Comparison of ENCODE assay signal across 39 cellular contexts in the genomic region with DNA sequence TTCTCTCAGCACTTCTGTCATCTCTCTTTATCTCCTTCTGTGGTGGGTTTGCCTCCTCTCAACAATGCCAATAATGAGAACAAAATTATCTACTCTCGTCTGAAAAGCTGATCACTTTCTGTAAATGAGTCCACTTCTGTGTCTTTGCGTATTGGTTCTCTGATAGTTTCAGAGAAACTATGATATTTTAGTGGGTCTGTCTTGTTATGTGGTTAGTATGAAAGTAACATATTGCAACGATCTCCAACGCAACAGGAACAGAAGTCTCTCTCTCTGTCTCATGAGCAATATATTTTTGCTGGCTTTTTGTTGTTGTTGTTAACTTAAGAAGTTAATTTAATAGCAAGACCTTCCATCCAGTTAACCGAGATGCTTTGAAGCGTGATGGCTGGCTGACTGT. TPM values are rescaled to one million over a fixed set of nuclear protein-coding genes. Genes with fewer than 3 reads are reported as not detected.
"Had no signal": no experiment of that assay in that cellular context is flagged by ENCODE, and none has a peak within 500 bp of the region (broad histone marks: within the 10 kb centered on the region; RNA-seq: fewer than 3 reads in every experiment).

No MANE protein-coding gene starts in this region.

- H3K27me3 Mint-ChIP-seq: activated naive CD4-positive, alpha-beta T cell treated with anti-CD3 and anti-CD28 coated beads, Interleukin-2, amount 10 ng/mL, durations not matched to agents 7 days and 5 days; activated naive CD4-positive, alpha-beta T cell treated with anti-CD3 and anti-CD28 coated beads, Interleukin-2, amount 50 U/mL, for 24 hours; activated naive CD8-positive, alpha-beta T cell; activated naive CD8-positive, alpha-beta T cell treated with anti-CD3 and anti-CD28 coated beads for 36 hours; activated naive CD8-positive, alpha-beta T cell treated with anti-CD3 and anti-CD28 coated beads, Interleukin-2, amount 10 ng/mL, durations not matched to agents 7 days and 5 days; activated naive CD8-positive, alpha-beta T cell treated with anti-CD3 and anti-CD28 coated beads, Interleukin-2, amount 50 U/mL, for 24 hours; activated T-helper 17 cell treated with anti-CD3 and anti-CD28 coated beads, Interleukin-2, amount 50 U/mL, for 72 hours; brain; central memory CD8-positive, alpha-beta T cell had no signal

- H3K27ac ChIP-seq: adrenal gland, ascending aorta, body of pancreas, brain microvascular endothelial cell, breast epithelium, cardiac muscle cell had no signal

- H3K27ac Mint-ChIP-seq: activated naive CD4-positive, alpha-beta T cell treated with anti-CD3 and anti-CD28 coated beads for 36 hours; activated naive CD4-positive, alpha-beta T cell treated with anti-CD3 and anti-CD28 coated beads, Interleukin-2, amount 10 ng/mL, durations not matched to agents 7 days and 5 days; activated naive CD4-positive, alpha-beta T cell treated with anti-CD3 and anti-CD28 coated beads, Interleukin-2, amount 50 U/mL, for 24 hours; activated naive CD4-positive, alpha-beta T cell treated with anti-CD3 and anti-CD28 coated beads, Interleukin-2, amount 50 U/mL, for 72 hours; activated naive CD8-positive, alpha-beta T cell; activated naive CD8-positive, alpha-beta T cell treated with anti-CD3 and anti-CD28 coated beads for 36 hours; activated naive CD8-positive, alpha-beta T cell treated with anti-CD3 and anti-CD28 coated beads, Interleukin-2, amount 10 ng/mL, durations not matched to agents 7 days and 5 days; activated naive CD8-positive, alpha-beta T cell treated with anti-CD3 and anti-CD28 coated beads, Interleukin-2, amount 50 U/mL, for 24 hours; activated T-cell treated with anti-CD3 and anti-CD28 coated beads, Interleukin-2, amount 50 U/mL, for 72 hours; activated T-helper 1 cell treated with anti-CD3 and anti-CD28 coated beads, Interleukin-12 subunit alpha, Interleukin-12 subunit beta, Interleukin-2, Interleukin-4 antibody, amounts not matched to agents 30 ng/mL and 10 ng/mL and 1 ng/mL, durations not matched to agents 14 hours and 24 hours and 36 hours; activated T-helper 17 cell treated with anti-CD3 and anti-CD28 coated beads, Interleukin-2, amount 50 U/mL, for 72 hours; activated T-helper 2 cell treated with anti-CD3 and anti-CD28 coated beads, Interferon-gamma antibody, Interleukin-2, Interleukin-4, amounts not matched to agents 10 μg/mL and 5 μg/mL and 100 μg/mL, durations not matched to agents 14 hours and 24 hours and 36 hours; brain had no signal

- DNase-seq: activated effector memory CD4-positive, alpha-beta T cell treated with anti-CD3 and anti-CD28 coated beads, Interleukin-2, amount 50 U/mL, for 16 hours; activated effector memory CD4-positive, alpha-beta T cell treated with Interleukin-2 at 50 U/mL for 16 hours; activated gamma-delta T cell; activated gamma-delta T cell treated with Interleukin-2 at 50 U/mL for 16 hours; activated naive CD4-positive, alpha-beta T cell; activated naive CD4-positive, alpha-beta T cell treated with anti-CD3 and anti-CD28 coated beads for 36 hours; activated naive CD4-positive, alpha-beta T cell treated with anti-CD3 and anti-CD28 coated beads, Interleukin-2, amount 10 ng/mL, durations not matched to agents 7 days and 5 days; activated naive CD4-positive, alpha-beta T cell treated with anti-CD3 and anti-CD28 coated beads, Interleukin-2, amount 50 U/mL, for 16 hours; activated naive CD4-positive, alpha-beta T cell treated with Interleukin-2 at 50 U/mL for 16 hours; activated naive CD8-positive, alpha-beta T cell treated with anti-CD3 and anti-CD28 coated beads for 36 hours; activated naive CD8-positive, alpha-beta T cell treated with anti-CD3 and anti-CD28 coated beads, Interleukin-2, amount 10 ng/mL, durations not matched to agents 7 days and 5 days; activated naive CD8-positive, alpha-beta T cell treated with anti-CD3 and anti-CD28 coated beads, Interleukin-2, amount 50 U/mL, for 24 hours; activated T-cell treated with anti-CD3 and anti-CD28 coated beads, Interleukin-2, amount 50 U/mL, for 4 hours; activated T-cell treated with anti-CD3 and anti-CD28 coated beads, Interleukin-2, amount 50 U/mL, for 48 hours; activated T-cell treated with anti-CD3 and anti-CD28 coated beads, Interleukin-2, amount 50 U/mL, for 72 hours; adrenal gland; amniotic stem cell; amygdala; anterior cingulate cortex; aorta; body of pancreas; brain microvascular endothelial cell; caudate nucleus; central memory CD4-positive, alpha-beta T cell; cerebellar nuclear complex had no signal

- H3K4me3 Mint-ChIP-seq: activated naive CD4-positive, alpha-beta T cell treated with anti-CD3 and anti-CD28 coated beads for 36 hours; activated naive CD4-positive, alpha-beta T cell treated with anti-CD3 and anti-CD28 coated beads, Interleukin-2, amount 10 ng/mL, durations not matched to agents 7 days and 5 days; activated naive CD4-positive, alpha-beta T cell treated with anti-CD3 and anti-CD28 coated beads, Interleukin-2, amount 50 U/mL, for 24 hours; activated naive CD8-positive, alpha-beta T cell; activated naive CD8-positive, alpha-beta T cell treated with anti-CD3 and anti-CD28 coated beads for 36 hours; activated naive CD8-positive, alpha-beta T cell treated with anti-CD3 and anti-CD28 coated beads, Interleukin-2, amount 10 ng/mL, durations not matched to agents 7 days and 5 days; activated naive CD8-positive, alpha-beta T cell treated with anti-CD3 and anti-CD28 coated beads, Interleukin-2, amount 50 U/mL, for 24 hours; activated T-cell treated with anti-CD3 and anti-CD28 coated beads, Interleukin-2, amount 50 U/mL, for 4 hours; activated T-cell treated with anti-CD3 and anti-CD28 coated beads, Interleukin-2, amount 50 U/mL, for 72 hours; activated T-helper 1 cell treated with anti-CD3 and anti-CD28 coated beads, Interleukin-12 subunit alpha, Interleukin-12 subunit beta, Interleukin-2, Interleukin-4 antibody, amounts not matched to agents 30 ng/mL and 10 ng/mL and 1 ng/mL, durations not matched to agents 14 hours and 24 hours and 36 hours; activated T-helper 17 cell treated with anti-CD3 and anti-CD28 coated beads, Interleukin-2, amount 50 U/mL, for 72 hours; brain; central memory CD8-positive, alpha-beta T cell had no signal

- H3K36me3 ChIP-seq: adrenal gland, ascending aorta, brain microvascular endothelial cell, breast epithelium, cardiac muscle cell had no signal

- H3K4me3 ChIP-seq: adrenal gland, ascending aorta, body of pancreas, breast epithelium, cardiac muscle cell had no signal

- H3K4me1 ChIP-seq: adrenal gland, ascending aorta, body of pancreas, breast epithelium had no signal

- H3K4me1 Mint-ChIP-seq: activated naive CD4-positive, alpha-beta T cell treated with anti-CD3 and anti-CD28 coated beads, Interleukin-2, amount 10 ng/mL, durations not matched to agents 7 days and 5 days; activated naive CD4-positive, alpha-beta T cell treated with anti-CD3 and anti-CD28 coated beads, Interleukin-2, amount 50 U/mL, for 24 hours; activated naive CD8-positive, alpha-beta T cell treated with anti-CD3 and anti-CD28 coated beads for 36 hours; activated naive CD8-positive, alpha-beta T cell treated with anti-CD3 and anti-CD28 coated beads, Interleukin-2, amount 10 ng/mL, durations not matched to agents 7 days and 5 days; activated naive CD8-positive, alpha-beta T cell treated with anti-CD3 and anti-CD28 coated beads, Interleukin-2, amount 50 U/mL, for 24 hours; activated T-helper 17 cell treated with anti-CD3 and anti-CD28 coated beads, Interleukin-2, amount 50 U/mL, for 72 hours; brain; central memory CD8-positive, alpha-beta T cell had no signal

- ATAC-seq: activated naive CD4-positive, alpha-beta T cell treated with anti-CD3 and anti-CD28 coated beads, Interleukin-2, amount 50 U/mL, for 72 hours; activated naive CD8-positive, alpha-beta T cell treated with anti-CD3 and anti-CD28 coated beads, Interleukin-2, amount 50 U/mL, for 24 hours; activated T-cell treated with anti-CD3 and anti-CD28 coated beads, Interleukin-2, amount 50 U/mL, for 4 hours; activated T-cell treated with anti-CD3 and anti-CD28 coated beads, Interleukin-2, amount 50 U/mL, for 72 hours; activated T-helper 17 cell treated with anti-CD3 and anti-CD28 coated beads, Interleukin-2, amount 50 U/mL, for 72 hours; body of pancreas had no signal

- H3K36me3 Mint-ChIP-seq: activated naive CD4-positive, alpha-beta T cell treated with anti-CD3 and anti-CD28 coated beads, Interleukin-2, amount 10 ng/mL, durations not matched to agents 7 days and 5 days; activated naive CD4-positive, alpha-beta T cell treated with anti-CD3 and anti-CD28 coated beads, Interleukin-2, amount 50 U/mL, for 24 hours; activated naive CD8-positive, alpha-beta T cell; activated naive CD8-positive, alpha-beta T cell treated with anti-CD3 and anti-CD28 coated beads for 36 hours; activated naive CD8-positive, alpha-beta T cell treated with anti-CD3 and anti-CD28 coated beads, Interleukin-2, amount 10 ng/mL, durations not matched to agents 7 days and 5 days; brain had no signal

- FAIRE-seq: astrocyte, bronchial epithelial cell had no signal

- H3K9me3 ChIP-seq: adrenal gland, ascending aorta had no signal

- H3K27me3 ChIP-seq: adrenal gland, ascending aorta, body of pancreas, brain microvascular endothelial cell, breast epithelium, cardiac muscle cell had no signal

RNA-seq across cellular contexts. Expression of gene SLITRK6, which starts 47.8 kb away (rescaled TPM):
- total RNA-seq: activated naive CD4-positive, alpha-beta T cell treated with anti-CD3 and anti-CD28 coated beads for 36 hours; activated naive CD4-positive, alpha-beta T cell treated with anti-CD3 and anti-CD28 coated beads, Interleukin-2, amount 50 U/mL, for 72 hours; activated naive CD8-positive, alpha-beta T cell treated with anti-CD3 and anti-CD28 coated beads for 36 hours; activated naive CD8-positive, alpha-beta T cell treated with anti-CD3 and anti-CD28 coated beads, Interleukin-2, amount 10 ng/mL, durations not matched to agents 7 days and 5 days; activated T-cell treated with anti-CD3 and anti-CD28 coated beads, Interleukin-2, amount 50 U/mL, for 4 hours; activated T-cell treated with anti-CD3 and anti-CD28 coated beads, Interleukin-2, amount 50 U/mL, for 72 hours; activated T-helper 1 cell treated with anti-CD3 and anti-CD28 coated beads, Interleukin-12 subunit alpha, Interleukin-12 subunit beta, Interleukin-2, Interleukin-4 antibody, amounts not matched to agents 30 ng/mL and 10 ng/mL and 1 ng/mL, durations not matched to agents 14 hours and 24 hours and 36 hours; activated T-helper 17 cell treated with anti-CD3 and anti-CD28 coated beads, Interleukin-2, amount 50 U/mL, for 72 hours; activated T-helper 2 cell treated with anti-CD3 and anti-CD28 coated beads, Interferon-gamma antibody, Interleukin-2, Interleukin-4, amounts not matched to agents 10 μg/mL and 5 μg/mL and 100 μg/mL, durations not matched to agents 14 hours and 24 hours and 36 hours; ascending aorta; body of pancreas; cardiac muscle cell; chondrocyte had no signal
